Comparison of ENCODE assay signal across 25 cellular contexts in genomic region chr10:105742923-105743322, GRCh38.
A peak's percentile ranks its signal among the peaks of the same experiment; 100 is the strongest.
DNase-seq lines count a peak whose midpoint lies in the region; ATAC-seq, FAIRE-seq and TF ChIP-seq lines count a peak whose summit lies in the region.
"Had no signal": no experiment of that assay in that cellular context is flagged by ENCODE, and none has a peak within 500 bp of the region (broad histone marks: within the 10 kb centered on the region; RNA-seq: fewer than 3 reads in every experiment).

No MANE protein-coding gene starts in this region.

- H3K4me3 ChIP-seq in heart left ventricle: no peak overlapping the region
- no peak overlapping the region for H3K4me3 ChIP-seq in left ventricle myocardium inferior
- no peak overlapping the region for H3K4me3 ChIP-seq in right atrium auricular region
- no peak overlapping the region for H3K4me3 ChIP-seq in pancreas
- no peak overlapping the region for H3K4me3 ChIP-seq in upper lobe of right lung
- H3K4me3 ChIP-seq: BLaER1, GM12878 had no signal

- H3K4me1 ChIP-seq in heart left ventricle (peaks cover 0 to 13% (median 0%) of the 10 kb centered on the region in 12 donors), left ventricle myocardium inferior (peaks cover 13% of the 10 kb centered on the region), right atrium auricular region (no peaks in the 10 kb centered on the region), pancreas (peaks cover 3 to 15% (median 4%) of the 10 kb centered on the region in 3 donors), upper lobe of right lung (no peaks in the 10 kb centered on the region)
- H3K4me1 ChIP-seq: BE2C, BLaER1 had no signal

- H3K36me3 ChIP-seq in heart left ventricle (no peaks in the 10 kb centered on the region), left ventricle myocardium inferior (no peaks in the 10 kb centered on the region), right atrium auricular region (no peaks in the 10 kb centered on the region), pancreas (no peaks in the 10 kb centered on the region), upper lobe of right lung (no peaks in the 10 kb centered on the region)
- H3K36me3 ChIP-seq: BE2C, BLaER1 had no signal

- peak overlapping the region; percentile 36 to 79 (median 66) for H3K27ac ChIP-seq in heart left ventricle
- peak overlapping the region; percentile 85 for H3K27ac ChIP-seq in left ventricle myocardium inferior (replicated peaks)
- peak overlapping the region; percentile 12 to 71 for H3K27ac ChIP-seq in right atrium auricular region
- H3K27ac ChIP-seq in pancreas: peak overlapping the region in 2 of 4 donors; percentile 10 to 39
- H3K27ac ChIP-seq in upper lobe of right lung: no peak overlapping the region
- H3K27ac ChIP-seq: BLaER1 had no signal

- intact Hi-C loops in heart left ventricle (cut with DNase I): no loop called here
- intact Hi-C loops in Right ventricle myocardium inferior (cut with DNase I): loop anchor here (2.0 kb wide), 2 partner anchors 14 to 604 kb away; no protein-coding TSS in a partner anchor
- intact Hi-C loops in left ventricle myocardium inferior (cut with micrococcal nuclease): no loop called here
- intact Hi-C loops in left ventricle myocardium superior (cut with micrococcal nuclease): no loop called here
- intact Hi-C loops in pancreas (cut with DNase I): no loop called here
- intact Hi-C loops in upper lobe of right lung (cut with DNase I): no loop called here

- ATAC-seq in heart left ventricle (peak in 1 of 4 donors; percentile 8), Right ventricle myocardium inferior (no peak), left ventricle myocardium superior (no peak), pancreas (peak; percentile 54 to 70 (median 60)), upper lobe of right lung (no peak)
- ATAC-seq: GM12878 had no signal

- H3K27me3 ChIP-seq in heart left ventricle: no peaks in the 10 kb centered on the region
- no peaks in the 10 kb centered on the region for H3K27me3 ChIP-seq in left ventricle myocardium inferior (ENCODE audit: low read depth)
- H3K27me3 ChIP-seq in right atrium auricular region: no peaks in the 10 kb centered on the region
- H3K27me3 ChIP-seq in pancreas: no peaks in the 10 kb centered on the region
- H3K27me3 ChIP-seq in upper lobe of right lung: no peaks in the 10 kb centered on the region
- H3K27me3 ChIP-seq: BE2C, BLaER1 had no signal

- 81 to 91% (median 86%) methylated on average over 1 of the region's 1 CpG for WGBS in heart left ventricle, 4 donors
- WGBS in pancreas, 2 donors: 89 to 91% methylated on average over 1 of the region's 1 CpG

- H3K9me3 ChIP-seq in heart left ventricle (peaks cover 0 to 4% (median 0%) of the 10 kb centered on the region in 12 donors), left ventricle myocardium inferior (replicated peaks) (peaks cover 5% of the 10 kb centered on the region), right atrium auricular region (no peaks in the 10 kb centered on the region), pancreas (no peaks in the 10 kb centered on the region), upper lobe of right lung (no peaks in the 10 kb centered on the region)
- H3K9me3 ChIP-seq: BE2C, BLaER1 had no signal

- DNase-seq in heart left ventricle (no peak), Right ventricle myocardium inferior (ENCODE audit: missing footprints) (no peak), left ventricle myocardium inferior (no peak), left ventricle myocardium superior (no peak), right atrium auricular region (ENCODE audit: low spot score) (no peak), pancreas (no peak), upper lobe of right lung (no peak)
- no peak for DNase-seq in activated effector memory CD4-positive, alpha-beta T cell treated with anti-CD3 and anti-CD28 coated beads, Interleukin-2, amount 50 U/mL, for 16 hours
- DNase-seq: 8988T; BE2C; CD4-positive, alpha-beta memory T cell; CD4-positive, CD25-positive, alpha-beta regulatory T cell; CD8-positive, alpha-beta memory T cell; COR-L47; DMS 273 treated with DMSO at 0.1 percent for 48 hours; DMS153; DMS79; DND-41; EL; GDM1 had no signal

- TF ChIP-seq CTCF in heart left ventricle (IDR thresholded peaks at IDR 0.05): no peak
- TF ChIP-seq CTCF in left ventricle myocardium inferior (IDR thresholded peaks at IDR 0.05; ENCODE audit: borderline replicate concordance): no peak
- TF ChIP-seq CTCF in right atrium auricular region (IDR thresholded peaks at IDR 0.05): no peak
- no peak for TF ChIP-seq CTCF in pancreas (IDR thresholded peaks at IDR 0.05)
- no peak for TF ChIP-seq CTCF in upper lobe of right lung (IDR thresholded peaks at IDR 0.05)

- no peak for TF ChIP-seq POLR2A in heart left ventricle (IDR thresholded peaks at IDR 0.05)

- FAIRE-seq in pancreas (lab: Jason Lieb, UNC): no peak
- FAIRE-seq: A204.1, GM12878, GM12892, GM18507 had no signal

Comparison
In these comparisons a context has a peak if more than half of its experiments do, and no peak if none do; other contexts are left out.
1. ATAC-seq: peak in pancreas (4 of 4); none in Right ventricle myocardium inferior (single experiment), left ventricle myocardium superior (single experiment) and upper lobe of right lung (single experiment).